Comparison of ENCODE assay signal across 16 cellular contexts in genomic region chr17:67241719-67242341, GRCh38. TPM values are rescaled to one million over a fixed set of nuclear protein-coding genes. Genes with fewer than 3 reads are reported as not detected.
DNase-seq lines count a peak whose midpoint lies in the region; ATAC-seq, FAIRE-seq and TF ChIP-seq lines count a peak whose summit lies in the region.
"Had no signal": no experiment of that assay in that cellular context is flagged by ENCODE, and none has a peak within 500 bp of the region (broad histone marks: within the 10 kb centered on the region; RNA-seq: fewer than 3 reads in every experiment).

No MANE protein-coding gene starts in this region.

- ATAC-seq in natural killer cell (peak; percentile 21 to 64 (median 58)), HG03139 (IDR thresholded peaks at IDR 0.05; ENCODE audit: unreplicated experiment) (no peak), GM18907 (IDR thresholded peaks at IDR 0.05; ENCODE audit: unreplicated experiment) (no peak)
- ATAC-seq: A549 had no signal

- no peak for TF ChIP-seq POLR2A in GM12892 (IDR thresholded peaks at IDR 0.05; ENCODE audit: low read depth, low read length)

- TF ChIP-seq CTCF in natural killer cell (IDR thresholded peaks at IDR 0.05) = no peak
- no peak for TF ChIP-seq CTCF in GM13977 (IDR thresholded peaks at IDR 0.05; ENCODE audit: extremely low read depth, insufficient read depth, missing control alignments)

- H3K36me3 Mint-ChIP-seq in activated CD4-positive, alpha-beta T cell treated with anti-CD3 and anti-CD28 coated beads, Interleukin-2, amount 10 ng/mL, durations not matched to agents 7 days and 5 days (ENCODE audit: low read depth) = peaks cover 46% of the 10 kb centered on the region
- peaks cover 37% of the 10 kb centered on the region for H3K36me3 Mint-ChIP-seq in activated T-helper 1 cell treated with anti-CD3 and anti-CD28 coated beads, Interleukin-12 subunit alpha, Interleukin-12 subunit beta, Interleukin-2, Interleukin-4 antibody, amounts not matched to agents 30 ng/mL and 10 ng/mL and 1 ng/mL, durations not matched to agents 14 hours and 24 hours and 36 hours (ENCODE audit: low read depth)
- peaks cover 10% of the 10 kb centered on the region for H3K36me3 Mint-ChIP-seq in natural killer cell

- H3K27me3 Mint-ChIP-seq in activated CD4-positive, alpha-beta T cell treated with anti-CD3 and anti-CD28 coated beads, Interleukin-2, amount 10 ng/mL, durations not matched to agents 7 days and 5 days = no peaks in the 10 kb centered on the region
- H3K27me3 Mint-ChIP-seq in activated T-helper 1 cell treated with anti-CD3 and anti-CD28 coated beads, Interleukin-12 subunit alpha, Interleukin-12 subunit beta, Interleukin-2, Interleukin-4 antibody, amounts not matched to agents 30 ng/mL and 10 ng/mL and 1 ng/mL, durations not matched to agents 14 hours and 24 hours and 36 hours (ENCODE audit: insufficient read depth) = no peaks in the 10 kb centered on the region
- H3K27me3 Mint-ChIP-seq in natural killer cell (ENCODE audit: low read depth in 2 of 2) = no peaks in the 10 kb centered on the region

- peaks cover 45% of the 10 kb centered on the region for H3K4me1 Mint-ChIP-seq in activated CD4-positive, alpha-beta T cell treated with anti-CD3 and anti-CD28 coated beads, Interleukin-2, amount 10 ng/mL, durations not matched to agents 7 days and 5 days
- H3K4me1 Mint-ChIP-seq in activated T-helper 1 cell treated with anti-CD3 and anti-CD28 coated beads, Interleukin-12 subunit alpha, Interleukin-12 subunit beta, Interleukin-2, Interleukin-4 antibody, amounts not matched to agents 30 ng/mL and 10 ng/mL and 1 ng/mL, durations not matched to agents 14 hours and 24 hours and 36 hours (ENCODE audit: low read depth) = peaks cover 43% of the 10 kb centered on the region
- peaks cover 58 to 59% of the 10 kb centered on the region in 2 donors for H3K4me1 Mint-ChIP-seq in natural killer cell

- FAIRE-seq in GM12892 (lab: Jason Lieb, UNC) = peak; percentile 50
- FAIRE-seq: A549, colon had no signal

- CTCF ChIA-PET in activated CD4-positive, alpha-beta T cell treated with anti-CD3 and anti-CD28 coated beads, Interleukin-2, amount 10 ng/mL, durations not matched to agents 7 days and 5 days (lab: Charles Lee) = no interaction called here

- peak overlapping the region; percentile 15 for H3K4me3 Mint-ChIP-seq in activated CD4-positive, alpha-beta T cell treated with anti-CD3 and anti-CD28 coated beads, Interleukin-2, amount 10 ng/mL, durations not matched to agents 7 days and 5 days
- H3K4me3 Mint-ChIP-seq in activated T-helper 1 cell treated with anti-CD3 and anti-CD28 coated beads, Interleukin-12 subunit alpha, Interleukin-12 subunit beta, Interleukin-2, Interleukin-4 antibody, amounts not matched to agents 30 ng/mL and 10 ng/mL and 1 ng/mL, durations not matched to agents 14 hours and 24 hours and 36 hours = peak overlapping the region; percentile 6
- peak overlapping the region; percentile 86 for H3K4me3 Mint-ChIP-seq in natural killer cell
- H3K4me3 Mint-ChIP-seq: CD14-positive monocyte had no signal

- no peak for DNase-seq in activated CD4-positive, alpha-beta T cell treated with anti-CD3 and anti-CD28 coated beads, Interleukin-2, amount 10 ng/mL, durations not matched to agents 7 days and 5 days
- no peak for DNase-seq in activated CD4-positive, alpha-beta T cell treated with anti-CD3 and anti-CD28 coated beads for 4 hours
- DNase-seq in GM12892 (ENCODE audit: insufficient read length) = no peak
- no peak for DNase-seq in activated T-helper 1 cell treated with anti-CD3 and anti-CD28 coated beads, Interleukin-12 subunit alpha, Interleukin-12 subunit beta, Interleukin-2, Interleukin-4 antibody, amounts not matched to agents 30 ng/mL and 10 ng/mL and 1 ng/mL, durations not matched to agents 14 hours and 24 hours and 36 hours (ENCODE audit: low spot score)
- DNase-seq in natural killer cell = no peak
- DNase-seq in GM13977 (ENCODE audit: low spot score) = no peak
- DNase-seq: aorta, NCI-H2171 treated with DMSO at 0.1 percent for 48 hours, RPMI8226, stomach had no signal

- no peak overlapping the region for H3K27ac Mint-ChIP-seq in activated CD4-positive, alpha-beta T cell treated with anti-CD3 and anti-CD28 coated beads, Interleukin-2, amount 10 ng/mL, durations not matched to agents 7 days and 5 days
- peak overlapping the region; percentile 50 for H3K27ac Mint-ChIP-seq in activated T-helper 1 cell treated with anti-CD3 and anti-CD28 coated beads, Interleukin-12 subunit alpha, Interleukin-12 subunit beta, Interleukin-2, Interleukin-4 antibody, amounts not matched to agents 30 ng/mL and 10 ng/mL and 1 ng/mL, durations not matched to agents 14 hours and 24 hours and 36 hours
- peak overlapping the region; percentile 92 to 94 for H3K27ac Mint-ChIP-seq in natural killer cell
- H3K27ac Mint-ChIP-seq: activated T-helper 2 cell treated with anti-CD3 and anti-CD28 coated beads, Interferon-gamma antibody, Interleukin-2, Interleukin-4, amounts not matched to agents 10 μg/mL and 5 μg/mL and 100 μg/mL, durations not matched to agents 14 hours and 24 hours and 36 hours had no signal

- in situ Hi-C loops in GM13977 (cut with MboI; ENCODE audit: low pct_unique_long_range_greater_than_20kb, low sequenced_read_pairs, unreplicated experiment) = no loop called here

- no peaks in the 10 kb centered on the region for H3K9me3 Mint-ChIP-seq in activated CD4-positive, alpha-beta T cell treated with anti-CD3 and anti-CD28 coated beads, Interleukin-2, amount 10 ng/mL, durations not matched to agents 7 days and 5 days
- H3K9me3 Mint-ChIP-seq in activated T-helper 1 cell treated with anti-CD3 and anti-CD28 coated beads, Interleukin-12 subunit alpha, Interleukin-12 subunit beta, Interleukin-2, Interleukin-4 antibody, amounts not matched to agents 30 ng/mL and 10 ng/mL and 1 ng/mL, durations not matched to agents 14 hours and 24 hours and 36 hours = no peaks in the 10 kb centered on the region
- no peaks in the 10 kb centered on the region for H3K9me3 Mint-ChIP-seq in natural killer cell
- H3K9me3 Mint-ChIP-seq: activated T-helper 2 cell treated with anti-CD3 and anti-CD28 coated beads, Interferon-gamma antibody, Interleukin-2, Interleukin-4, amounts not matched to agents 10 μg/mL and 5 μg/mL and 100 μg/mL, durations not matched to agents 14 hours and 24 hours and 36 hours; CD14-positive monocyte had no signal

- POLR2A ChIA-PET in activated CD4-positive, alpha-beta T cell treated with anti-CD3 and anti-CD28 coated beads, Interleukin-2, amount 10 ng/mL, durations not matched to agents 7 days and 5 days (lab: Charles Lee) = no interaction called here

- intact Hi-C loops in activated T-helper 1 cell treated with anti-CD3 and anti-CD28 coated beads, Interleukin-12 subunit alpha, Interleukin-12 subunit beta, Interleukin-2, Interleukin-4 antibody, amounts not matched to agents 30 ng/mL and 10 ng/mL and 1 ng/mL, durations not matched to agents 14 hours and 24 hours and 36 hours (cut with micrococcal nuclease) = loop anchor here (5.0 to 10.0 kb wide), 2 partner anchors 583 to 1270 kb away; partner anchors contain the start of genes BPTF and PRKAR1A
- intact Hi-C loops in natural killer cell (cut with micrococcal nuclease) = loop anchor here (10.0 kb wide), 1 partner anchor 123 kb away; the partner anchor contains the start of gene PSMD12

RNA-seq across cellular contexts. Expression of gene HELZ, which starts 3.2 kb away (rescaled TPM):
- 10 to 100 TPM; 76.8 to 77.3 TPM for total RNA-seq in activated CD4-positive, alpha-beta T cell treated with anti-CD3 and anti-CD28 coated beads, Interleukin-2, amount 10 ng/mL, durations not matched to agents 7 days and 5 days
- polyA plus RNA-seq in GM12892 (2012; ENCODE audit: missing spikeins) = 19.8 TPM
- 65.8 and 70.4 TPM in 2 replicates for total RNA-seq in activated T-helper 1 cell treated with anti-CD3 and anti-CD28 coated beads, Interleukin-12 subunit alpha, Interleukin-12 subunit beta, Interleukin-2, Interleukin-4 antibody, amounts not matched to agents 30 ng/mL and 10 ng/mL and 1 ng/mL, durations not matched to agents 14 hours and 24 hours and 36 hours
- total RNA-seq in natural killer cell = 100 to 1,000 TPM; 274 to 355 (median 292) TPM

Comparison
In these comparisons a context has a peak if more than half of its experiments do, and no peak if none do; other contexts are left out.
1. H3K4me3 Mint-ChIP-seq: peak in every context shown above with its lines; median percentile 86 in natural killer cell; 15 in activated CD4-positive, alpha-beta T cell treated with anti-CD3 and anti-CD28 coated beads, Interleukin-2, amount 10 ng/mL, durations not matched to agents 7 days and 5 days; 6 in activated T-helper 1 cell treated with anti-CD3 and anti-CD28 coated beads, Interleukin-12 subunit alpha, Interleukin-12 subunit beta, Interleukin-2, Interleukin-4 antibody, amounts not matched to agents 30 ng/mL and 10 ng/mL and 1 ng/mL, durations not matched to agents 14 hours and 24 hours and 36 hours.
2. ATAC-seq: peak in natural killer cell (3 of 3); none in HG03139 (single experiment) and GM18907 (single experiment).